Comparison of ENCODE assay signal across 23 cellular contexts in the genomic region with DNA sequence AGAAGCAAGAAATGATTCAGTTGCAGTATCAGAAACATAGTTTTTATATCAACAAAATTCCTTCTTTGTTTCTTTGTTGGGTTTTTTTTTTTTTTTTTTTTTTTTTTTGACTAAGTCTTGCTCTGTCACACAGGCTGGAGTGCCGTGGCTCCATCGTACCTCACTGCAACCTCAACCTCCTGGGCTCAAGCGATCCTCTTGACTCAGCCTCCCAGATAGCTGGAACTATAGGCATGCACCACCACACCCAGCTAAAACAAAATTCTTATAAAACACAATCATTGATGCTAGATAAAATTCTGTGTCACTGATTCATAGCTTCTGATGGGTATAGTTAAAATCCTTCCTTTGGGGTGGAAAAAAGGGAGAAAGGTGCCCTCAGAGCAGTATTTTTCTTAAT.
DNase-seq lines count a peak whose midpoint lies in the region; TF ChIP-seq lines count a peak whose summit lies in the region.
"Had no signal": no experiment of that assay in that cellular context is flagged by ENCODE, and none has a peak within 500 bp of the region (broad histone marks: within the 10 kb centered on the region; RNA-seq: fewer than 3 reads in every experiment).

No MANE protein-coding gene starts in this region.

- no CpG with 5 or more reads among the region's 3 CpGs for WGBS in trophoblast cell (ENCODE audit: extremely low coverage, insufficient coverage, insufficient read length)

- H3K14ac ChIP-seq in trophoblast cell (ENCODE audit: low read length) = no peak overlapping the region

- H3K23ac ChIP-seq in trophoblast cell (ENCODE audit: low read length) = no peak overlapping the region

- peaks cover 6% of the 10 kb centered on the region for H3K27me3 Mint-ChIP-seq in endothelial cell (ENCODE audit: unreplicated experiment)

- H3K4me1 ChIP-seq in trophoblast cell (ENCODE audit: control insufficient read depth in 1 of 2, insufficient read depth in 2 of 2, low read length in 2 of 2) = peaks cover 0 to 6% of the 10 kb centered on the region in 2 experiments
- H3K4me1 ChIP-seq: BE2C had no signal

- no peak overlapping the region for H2AFZ ChIP-seq in trophoblast cell (ENCODE audit: insufficient read depth, low read length, poor library complexity)

- H3K9me3 ChIP-seq in trophoblast cell (ENCODE audit: insufficient read depth, low read depth, low read length) = no peaks in the 10 kb centered on the region
- H3K9me3 ChIP-seq: BE2C, BLaER1 had no signal

- H3K18ac ChIP-seq in trophoblast cell (ENCODE audit: low read length) = no peak overlapping the region

- H3K4me3 Mint-ChIP-seq in endothelial cell (ENCODE audit: unreplicated experiment) = no peak overlapping the region
- H3K4me3 Mint-ChIP-seq: CD14-positive monocyte; CD4-positive, alpha-beta memory T cell; CD4-positive, CD25-positive, alpha-beta regulatory T cell; CD8-positive, alpha-beta memory T cell had no signal

- no peak overlapping the region for H2BK12ac ChIP-seq in trophoblast cell (ENCODE audit: low read length)

- peaks cover 2% of the 10 kb centered on the region for H3K79me1 ChIP-seq in trophoblast cell (ENCODE audit: low read length)

- H3K27ac Mint-ChIP-seq in endothelial cell (ENCODE audit: unreplicated experiment) = no peak overlapping the region
- H3K27ac Mint-ChIP-seq: CD4-positive, alpha-beta memory T cell; CD4-positive, CD25-positive, alpha-beta regulatory T cell had no signal

- no peaks in the 10 kb centered on the region for H3K36me3 ChIP-seq in trophoblast cell (ENCODE audit: control insufficient read depth in 1 of 2, insufficient read depth in 2 of 2, low read length in 2 of 2)
- H3K36me3 ChIP-seq: BE2C, BLaER1 had no signal

- TF ChIP-seq CTCF in endothelial cell (IDR thresholded peaks at IDR 0.05; ENCODE audit: unreplicated experiment) = no peak

- no peaks in the 10 kb centered on the region for H3K27me3 ChIP-seq in trophoblast cell (ENCODE audit: insufficient read depth, low read length)
- H3K27me3 ChIP-seq: BE2C, BLaER1 had no signal

- H3K4me2 ChIP-seq in trophoblast cell (ENCODE audit: low read length) = no peak overlapping the region
- H3K4me2 ChIP-seq: BLaER1 had no signal

- no peak overlapping the region for H2AK5ac ChIP-seq in trophoblast cell (ENCODE audit: low read length)

- no peak overlapping the region for H4K91ac ChIP-seq in trophoblast cell (ENCODE audit: low read depth, low read length)

- H2BK5ac ChIP-seq in trophoblast cell (ENCODE audit: low read depth, low read length, poor library complexity) = no peak overlapping the region

- H3K4me1 Mint-ChIP-seq in endothelial cell (ENCODE audit: unreplicated experiment) = peaks cover 4% of the 10 kb centered on the region

- H3K36me3 Mint-ChIP-seq in endothelial cell (ENCODE audit: low read depth, unreplicated experiment) = no peaks in the 10 kb centered on the region
- H3K36me3 Mint-ChIP-seq: CD4-positive, alpha-beta memory T cell; CD4-positive, CD25-positive, alpha-beta regulatory T cell had no signal

- H3K4ac ChIP-seq in trophoblast cell (ENCODE audit: low read depth, low read length) = no peak overlapping the region

- no peak overlapping the region for H3K27ac ChIP-seq in trophoblast cell (ENCODE audit: low read depth, low read length)
- H3K27ac ChIP-seq: BLaER1 had no signal

- H4K12ac ChIP-seq in trophoblast cell (ENCODE audit: low read depth, low read length) = no peak overlapping the region

- no peak overlapping the region for H3K4me3 ChIP-seq in trophoblast cell (ENCODE audit: low read depth, low read length)
- H3K4me3 ChIP-seq: BLaER1, GM12878 had no signal

- H4K8ac ChIP-seq in trophoblast cell (ENCODE audit: low read depth, low read length) = no peak overlapping the region

- peak; percentile 21 for DNase-seq in EL
- DNase-seq in M059J (ENCODE audit: low read depth) = peak; percentile 36
- DNase-seq in trophoblast cell = peak; percentile 90 to 92
- DNase-seq in endothelial cell (ENCODE audit: low spot score) = no peak
- no peak for DNase-seq in NCI-H524 treated with DMSO at 0.1 percent for 48 hours (lab: John Stamatoyannopoulos, UW)
- no peak for DNase-seq in NCI-H2171 treated with DMSO at 0.1 percent for 48 hours (lab: John Stamatoyannopoulos, UW)
- DNase-seq: 8988T; ACHN; BE2C; C1 segment of cervical spinal cord; CD4-positive, alpha-beta memory T cell; CD4-positive, CD25-positive, alpha-beta regulatory T cell; CD8-positive, alpha-beta memory T cell; COR-L47; DMS 273 treated with DMSO at 0.1 percent for 48 hours; DMS153; DMS53; DMS79; DND-41; GDM1 had no signal

- no peak overlapping the region for H3K9ac ChIP-seq in trophoblast cell (ENCODE audit: low read length)
- H3K9ac ChIP-seq: BLaER1 had no signal

- H3K79me2 ChIP-seq in trophoblast cell (ENCODE audit: control insufficient read depth, insufficient read depth, low read length, poor library complexity) = no peaks in the 10 kb centered on the region

- H3K9me3 Mint-ChIP-seq in endothelial cell (ENCODE audit: unreplicated experiment) = no peaks in the 10 kb centered on the region
- H3K9me3 Mint-ChIP-seq: CD14-positive monocyte; CD4-positive, alpha-beta memory T cell; CD4-positive, CD25-positive, alpha-beta regulatory T cell; CD8-positive, alpha-beta memory T cell had no signal

- no peak overlapping the region for H2BK120ac ChIP-seq in trophoblast cell (ENCODE audit: insufficient read depth, low read length, poor library complexity)

Comparison
In these comparisons a context has a peak if more than half of its experiments do, and no peak if none do; other contexts are left out.
1. DNase-seq: peak in EL (single experiment), M059J (single experiment) and trophoblast cell (2 of 2); none in endothelial cell (single experiment), NCI-H524 treated with DMSO at 0.1 percent for 48 hours (single experiment) and NCI-H2171 treated with DMSO at 0.1 percent for 48 hours (single experiment).